Comparison of ENCODE assay signal across 8 cellular contexts in genomic region chr7:156751319-156751718, GRCh38.
DNase-seq lines count a peak whose midpoint lies in the region; ATAC-seq, FAIRE-seq and TF ChIP-seq lines count a peak whose summit lies in the region.

No MANE protein-coding gene starts in this region.

- no peaks in the 10 kb centered on the region for H3K27me3 ChIP-seq in Karpas-422 (ENCODE audit: low read length)
- no peaks in the 10 kb centered on the region for H3K27me3 ChIP-seq in heart right ventricle

- no peaks in the 10 kb centered on the region for H3K27me3 Mint-ChIP-seq in activated T-helper 1 cell treated with anti-CD3 and anti-CD28 coated beads, Interleukin-12 subunit alpha, Interleukin-12 subunit beta, Interleukin-2, Interleukin-4 antibody, amounts not matched to agents 30 ng/mL and 10 ng/mL and 1 ng/mL, durations not matched to agents 14 hours and 24 hours and 36 hours (ENCODE audit: insufficient read depth)

- DNase-seq in AG10803 (ENCODE audit: low read depth) (peak; percentile 78), mucosa of descending colon (no peak), NOMO-1 treated with DMSO at 0.1 percent for 48 hours (lab: John Stamatoyannopoulos, UW; ENCODE audit: unreplicated experiment) (no peak), Karpas-422 (no peak), GM12891 (ENCODE audit: insufficient read length, low spot score) (no peak), heart right ventricle (no peak)
- DNase-seq in activated T-helper 1 cell treated with anti-CD3 and anti-CD28 coated beads, Interleukin-12 subunit alpha, Interleukin-12 subunit beta, Interleukin-2, Interleukin-4 antibody, amounts not matched to agents 30 ng/mL and 10 ng/mL and 1 ng/mL, durations not matched to agents 14 hours and 24 hours and 36 hours (ENCODE audit: low spot score) = peak; percentile 44

- H3K27ac ChIP-seq in Karpas-422 (ENCODE audit: low read length) = no peak overlapping the region
- H3K27ac ChIP-seq in heart right ventricle = no peak overlapping the region

- no peaks in the 10 kb centered on the region for H3K9me2 ChIP-seq in Karpas-422 (replicated peaks; ENCODE audit: insufficient read depth, low read length)

- H2AFZ ChIP-seq in Karpas-422 (ENCODE audit: low read length) = no peak overlapping the region

- H3K27ac Mint-ChIP-seq in activated T-helper 1 cell treated with anti-CD3 and anti-CD28 coated beads, Interleukin-12 subunit alpha, Interleukin-12 subunit beta, Interleukin-2, Interleukin-4 antibody, amounts not matched to agents 30 ng/mL and 10 ng/mL and 1 ng/mL, durations not matched to agents 14 hours and 24 hours and 36 hours = no peak overlapping the region

- TF ChIP-seq POLR2A in GM12891 (IDR thresholded peaks at IDR 0.05; ENCODE audit: low read depth, low read length) = no peak

- FAIRE-seq in GM12891 (lab: Jason Lieb, UNC) = no peak

- no peaks in the 10 kb centered on the region for H3K4me1 ChIP-seq in mucosa of descending colon (ENCODE audit: low read depth)
- peaks cover 15% of the 10 kb centered on the region for H3K4me1 ChIP-seq in Karpas-422 (ENCODE audit: low read length)
- H3K4me1 ChIP-seq in heart right ventricle = peaks cover 0 to 3% (median 0%) of the 10 kb centered on the region in 9 donors

- H3K9ac ChIP-seq in Karpas-422 (ENCODE audit: low read length) = no peak overlapping the region

- no peak overlapping the region for H3K4me2 ChIP-seq in Karpas-422 (ENCODE audit: low read depth, low read length, poor library complexity, severe bottlenecking)

- no peak for TF ChIP-seq CTCF in AG10803 (conservative IDR thresholded peaks at IDR 0.05; ENCODE audit: low read length)
- no peak for TF ChIP-seq CTCF in mucosa of descending colon (IDR thresholded peaks at IDR 0.05)
- TF ChIP-seq CTCF in heart right ventricle (IDR thresholded peaks at IDR 0.05) = no peak

- peaks cover 81% of the 10 kb centered on the region for H3K79me2 ChIP-seq in Karpas-422 (ENCODE audit: low read length)

- ATAC-seq in HG02852 (IDR thresholded peaks at IDR 0.05; ENCODE audit: unreplicated experiment) (peak; percentile 76), mucosa of descending colon (peak; percentile 36), heart right ventricle (no peak)

- no peaks in the 10 kb centered on the region for H3K9me3 ChIP-seq in mucosa of descending colon
- H3K9me3 ChIP-seq in Karpas-422 (ENCODE audit: low read length) = no peaks in the 10 kb centered on the region
- no peaks in the 10 kb centered on the region for H3K9me3 ChIP-seq in heart right ventricle

- peaks cover 13% of the 10 kb centered on the region for H3K36me3 Mint-ChIP-seq in activated T-helper 1 cell treated with anti-CD3 and anti-CD28 coated beads, Interleukin-12 subunit alpha, Interleukin-12 subunit beta, Interleukin-2, Interleukin-4 antibody, amounts not matched to agents 30 ng/mL and 10 ng/mL and 1 ng/mL, durations not matched to agents 14 hours and 24 hours and 36 hours (ENCODE audit: low read depth)

- no peaks in the 10 kb centered on the region for H3K9me3 Mint-ChIP-seq in activated T-helper 1 cell treated with anti-CD3 and anti-CD28 coated beads, Interleukin-12 subunit alpha, Interleukin-12 subunit beta, Interleukin-2, Interleukin-4 antibody, amounts not matched to agents 30 ng/mL and 10 ng/mL and 1 ng/mL, durations not matched to agents 14 hours and 24 hours and 36 hours

- H3K4me1 Mint-ChIP-seq in activated T-helper 1 cell treated with anti-CD3 and anti-CD28 coated beads, Interleukin-12 subunit alpha, Interleukin-12 subunit beta, Interleukin-2, Interleukin-4 antibody, amounts not matched to agents 30 ng/mL and 10 ng/mL and 1 ng/mL, durations not matched to agents 14 hours and 24 hours and 36 hours (ENCODE audit: low read depth) = peaks cover 16% of the 10 kb centered on the region

- WGBS in heart right ventricle, 2 donors = 89 to 98% methylated on average over 3 of the region's 3 CpGs

- no peak overlapping the region for H3K4me3 ChIP-seq in AG10803 (ENCODE audit: low read length)
- H3K4me3 ChIP-seq in mucosa of descending colon = no peak overlapping the region
- H3K4me3 ChIP-seq in Karpas-422 (ENCODE audit: low read length) = no peak overlapping the region
- H3K4me3 ChIP-seq in heart right ventricle = no peak overlapping the region

- intact Hi-C loops in activated T-helper 1 cell treated with anti-CD3 and anti-CD28 coated beads, Interleukin-12 subunit alpha, Interleukin-12 subunit beta, Interleukin-2, Interleukin-4 antibody, amounts not matched to agents 30 ng/mL and 10 ng/mL and 1 ng/mL, durations not matched to agents 14 hours and 24 hours and 36 hours (cut with micrococcal nuclease) = loop anchor here (1.0 to 10.0 kb wide), 8 partner anchors 17 to 1544 kb away; partner anchors contain the start of gene RNF32
- intact Hi-C loops in mucosa of descending colon (cut with DNase I, micrococcal nuclease) (no loop called here), heart right ventricle (cut with DNase I) (loop anchor here in 1 of 10 donors (5.0 kb wide), 1 partner anchor 241 kb away; no protein-coding TSS in a partner anchor)

- H4K20me1 ChIP-seq in Karpas-422 (ENCODE audit: insufficient read depth, low read depth, low read length) = no peaks in the 10 kb centered on the region

- peak overlapping the region; percentile 16 for H3K4me3 Mint-ChIP-seq in activated T-helper 1 cell treated with anti-CD3 and anti-CD28 coated beads, Interleukin-12 subunit alpha, Interleukin-12 subunit beta, Interleukin-2, Interleukin-4 antibody, amounts not matched to agents 30 ng/mL and 10 ng/mL and 1 ng/mL, durations not matched to agents 14 hours and 24 hours and 36 hours

- H3K36me3 ChIP-seq in mucosa of descending colon (ENCODE audit: low read depth) = no peaks in the 10 kb centered on the region
- H3K36me3 ChIP-seq in Karpas-422 (ENCODE audit: insufficient read depth, low read length) = peaks cover 33% of the 10 kb centered on the region; the same call in 1 of the 2 replicates
- H3K36me3 ChIP-seq in heart right ventricle = peaks cover 0 to 42% (median 0%) of the 10 kb centered on the region in 9 donors

TF ChIP-seq in GM12891, 5 proteins besides CTCF, POLR2A, EP300 and RAD21:
- TF ChIP-seq PAX5 (IDR thresholded peaks at IDR 0.05; ENCODE audit: insufficient read depth, low read length, severe bottlenecking) (no peak), TAF1 (IDR thresholded peaks at IDR 0.05; ENCODE audit: low read depth, low read length) (no peak), POU2F2 (IDR thresholded peaks at IDR 0.05; ENCODE audit: low read depth, low read length) (no peak), POLR2AphosphoS5 (IDR thresholded peaks at IDR 0.05; ENCODE audit: low read depth, low read length) (no peak), SPI1 (IDR thresholded peaks at IDR 0.05; ENCODE audit: low read depth, low read length) (no peak)

Comparison
In these comparisons a context has a peak if more than half of its experiments do, and no peak if none do; other contexts are left out.
1. DNase-seq: peak in AG10803 (single experiment) and activated T-helper 1 cell treated with anti-CD3 and anti-CD28 coated beads, Interleukin-12 subunit alpha, Interleukin-12 subunit beta, Interleukin-2, Interleukin-4 antibody, amounts not matched to agents 30 ng/mL and 10 ng/mL and 1 ng/mL, durations not matched to agents 14 hours and 24 hours and 36 hours (single experiment); none in mucosa of descending colon (0 of 3), NOMO-1 treated with DMSO at 0.1 percent for 48 hours (single experiment), Karpas-422 (single experiment), GM12891 (single experiment) and heart right ventricle (0 of 2).
2. ATAC-seq: peak in HG02852 (single experiment) and mucosa of descending colon (single experiment); none in heart right ventricle (0 of 8).